In the genomic region with DNA sequence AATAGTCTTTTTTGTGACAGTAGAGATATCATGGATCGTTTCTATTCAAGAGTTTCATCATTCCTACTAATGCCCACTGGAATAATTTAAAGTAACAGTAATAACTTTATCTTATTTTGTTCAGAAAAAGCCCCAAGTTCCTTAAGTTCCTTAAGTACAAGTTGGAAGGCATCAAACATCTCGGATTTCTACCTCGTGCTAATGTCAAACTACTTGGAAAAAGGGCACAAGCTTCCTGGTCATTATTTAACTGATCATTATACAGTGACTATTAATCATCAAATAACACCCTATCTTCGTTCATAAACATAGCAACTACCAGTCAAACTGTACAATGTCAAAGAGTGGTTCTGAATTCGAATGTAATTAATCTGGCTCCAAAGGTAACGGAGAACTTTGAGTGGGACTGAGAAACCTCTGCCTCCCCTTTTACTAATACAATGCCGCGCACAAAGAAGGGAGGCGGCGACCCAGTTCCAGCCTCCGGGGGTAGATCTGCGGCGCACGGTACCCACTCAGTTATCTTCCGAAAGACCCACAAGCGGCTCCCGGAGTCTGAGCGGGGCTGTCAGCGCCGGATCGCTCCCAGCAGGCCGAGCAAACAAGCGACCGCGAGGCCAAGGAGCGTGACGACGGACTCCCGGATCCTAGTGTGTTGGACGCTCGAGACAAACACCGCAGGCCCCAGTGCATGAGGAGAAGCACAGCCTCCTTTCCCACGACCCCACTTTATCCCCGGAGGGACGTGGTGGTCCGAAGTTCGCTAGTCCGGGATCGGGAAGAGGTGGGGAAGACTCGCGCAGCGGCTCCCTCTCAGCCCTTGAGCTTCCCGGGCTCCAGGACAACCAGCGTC, we compare ENCODE assay signal across 1 cellular context.
TF ChIP-seq lines count a peak whose summit lies in the region.

No MANE protein-coding gene starts in this region.

TF ChIP-seq in HepG2, 621 proteins besides CTCF, POLR2A, EP300 and RAD21 (continued from another document and continues in another):
- TF ChIP-seq, protein P1, sequence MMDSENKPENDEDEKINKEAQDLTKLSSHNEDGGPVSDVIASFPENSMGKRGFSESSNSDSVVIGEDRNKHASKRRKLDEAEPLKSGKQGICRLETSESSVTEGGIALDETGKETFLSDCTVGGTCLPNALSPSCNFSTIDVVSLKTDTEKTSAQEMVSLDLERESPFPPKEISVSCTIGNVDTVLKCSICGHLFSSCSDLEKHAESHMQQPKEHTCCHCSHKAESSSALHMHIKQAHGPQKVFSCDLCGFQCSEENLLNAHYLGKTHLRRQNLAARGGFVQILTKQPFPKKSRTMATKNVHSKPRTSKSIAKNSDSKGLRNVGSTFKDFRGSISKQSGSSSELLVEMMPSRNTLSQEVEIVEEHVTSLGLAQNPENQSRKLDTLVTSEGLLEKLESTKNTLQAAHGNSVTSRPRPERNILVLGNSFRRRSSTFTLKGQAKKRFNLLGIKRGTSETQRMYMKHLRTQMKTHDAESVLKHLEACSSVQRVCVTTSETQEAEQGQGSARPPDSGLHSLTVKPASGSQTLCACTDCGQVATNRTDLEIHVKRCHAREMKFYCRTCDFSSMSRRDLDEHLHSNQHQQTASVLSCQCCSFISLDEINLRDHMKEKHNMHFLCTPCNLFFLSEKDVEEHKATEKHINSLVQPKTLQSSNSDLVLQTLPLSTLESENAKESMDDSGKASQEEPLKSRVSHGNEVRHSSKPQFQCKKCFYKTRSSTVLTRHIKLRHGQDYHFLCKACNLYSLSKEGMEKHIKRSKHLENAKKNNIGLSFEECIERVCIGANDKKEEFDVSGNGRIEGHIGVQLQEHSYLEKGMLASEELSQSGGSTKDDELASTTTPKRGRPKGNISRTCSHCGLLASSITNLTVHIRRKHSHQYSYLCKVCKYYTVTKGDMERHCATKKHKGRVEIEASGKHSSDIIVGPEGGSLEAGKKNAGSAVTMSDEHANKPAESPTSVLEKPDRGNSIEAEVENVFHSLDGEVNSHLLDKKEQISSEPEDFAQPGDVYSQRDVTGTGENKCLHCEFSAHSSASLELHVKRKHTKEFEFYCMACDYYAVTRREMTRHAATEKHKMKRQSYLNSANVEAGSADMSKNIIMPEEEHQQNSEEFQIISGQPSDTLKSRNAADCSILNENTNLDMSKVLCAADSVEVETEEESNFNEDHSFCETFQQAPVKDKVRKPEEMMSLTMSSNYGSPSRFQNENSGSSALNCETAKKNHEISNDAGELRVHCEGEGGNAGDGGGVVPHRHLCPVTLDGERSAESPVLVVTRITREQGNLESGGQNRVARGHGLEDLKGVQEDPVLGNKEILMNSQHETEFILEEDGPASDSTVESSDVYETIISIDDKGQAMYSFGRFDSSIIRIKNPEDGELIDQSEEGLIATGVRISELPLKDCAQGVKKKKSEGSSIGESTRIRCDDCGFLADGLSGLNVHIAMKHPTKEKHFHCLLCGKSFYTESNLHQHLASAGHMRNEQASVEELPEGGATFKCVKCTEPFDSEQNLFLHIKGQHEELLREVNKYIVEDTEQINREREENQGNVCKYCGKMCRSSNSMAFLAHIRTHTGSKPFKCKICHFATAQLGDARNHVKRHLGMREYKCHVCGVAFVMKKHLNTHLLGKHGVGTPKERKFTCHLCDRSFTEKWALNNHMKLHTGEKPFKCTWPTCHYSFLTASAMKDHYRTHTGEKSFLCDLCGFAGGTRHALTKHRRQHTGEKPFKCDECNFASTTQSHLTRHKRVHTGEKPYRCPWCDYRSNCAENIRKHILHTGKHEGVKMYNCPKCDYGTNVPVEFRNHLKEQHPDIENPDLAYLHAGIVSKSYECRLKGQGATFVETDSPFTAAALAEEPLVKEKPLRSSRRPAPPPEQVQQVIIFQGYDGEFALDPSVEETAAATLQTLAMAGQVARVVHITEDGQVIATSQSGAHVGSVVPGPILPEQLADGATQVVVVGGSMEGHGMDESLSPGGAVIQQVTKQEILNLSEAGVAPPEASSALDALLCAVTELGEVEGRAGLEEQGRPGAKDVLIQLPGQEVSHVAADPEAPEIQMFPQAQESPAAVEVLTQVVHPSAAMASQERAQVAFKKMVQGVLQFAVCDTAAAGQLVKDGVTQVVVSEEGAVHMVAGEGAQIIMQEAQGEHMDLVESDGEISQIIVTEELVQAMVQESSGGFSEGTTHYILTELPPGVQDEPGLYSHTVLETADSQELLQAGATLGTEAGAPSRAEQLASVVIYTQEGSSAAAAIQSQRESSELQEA (CRISPR knock-in tag; IDR thresholded peaks at IDR 0.05; ENCODE audit: not compliant biosample characterization): no peak
- TF ChIP-seq ZFAT (CRISPR knock-in tag; conservative IDR thresholded peaks at IDR 0.05): no peak
- TF ChIP-seq TARDBP (CRISPR knock-in tag; IDR thresholded peaks at IDR 0.05): no peak
- TF ChIP-seq PHB2 (IDR thresholded peaks at IDR 0.05; ENCODE audit: partially characterized antibody): no peak
- TF ChIP-seq PHF8 (CRISPR knock-in tag; IDR thresholded peaks at IDR 0.05): no peak; the same call in 1 of the 2 replicates
- peak; percentile 61; the same call in 1 of the 2 replicates for TF ChIP-seq NRL (CRISPR knock-in tag; IDR thresholded peaks at IDR 0.05; ENCODE audit: borderline replicate concordance)
- no peak for TF ChIP-seq KMT2B (CRISPR knock-in tag; IDR thresholded peaks at IDR 0.05)
- no peak for TF ChIP-seq ZMYM4 (CRISPR knock-in tag; IDR thresholded peaks at IDR 0.05)
- TF ChIP-seq SP140L (CRISPR knock-in tag; IDR thresholded peaks at IDR 0.05; ENCODE audit: borderline replicate concordance): no peak; the same call in 1 of the 2 replicates
- TF ChIP-seq, protein P2, sequence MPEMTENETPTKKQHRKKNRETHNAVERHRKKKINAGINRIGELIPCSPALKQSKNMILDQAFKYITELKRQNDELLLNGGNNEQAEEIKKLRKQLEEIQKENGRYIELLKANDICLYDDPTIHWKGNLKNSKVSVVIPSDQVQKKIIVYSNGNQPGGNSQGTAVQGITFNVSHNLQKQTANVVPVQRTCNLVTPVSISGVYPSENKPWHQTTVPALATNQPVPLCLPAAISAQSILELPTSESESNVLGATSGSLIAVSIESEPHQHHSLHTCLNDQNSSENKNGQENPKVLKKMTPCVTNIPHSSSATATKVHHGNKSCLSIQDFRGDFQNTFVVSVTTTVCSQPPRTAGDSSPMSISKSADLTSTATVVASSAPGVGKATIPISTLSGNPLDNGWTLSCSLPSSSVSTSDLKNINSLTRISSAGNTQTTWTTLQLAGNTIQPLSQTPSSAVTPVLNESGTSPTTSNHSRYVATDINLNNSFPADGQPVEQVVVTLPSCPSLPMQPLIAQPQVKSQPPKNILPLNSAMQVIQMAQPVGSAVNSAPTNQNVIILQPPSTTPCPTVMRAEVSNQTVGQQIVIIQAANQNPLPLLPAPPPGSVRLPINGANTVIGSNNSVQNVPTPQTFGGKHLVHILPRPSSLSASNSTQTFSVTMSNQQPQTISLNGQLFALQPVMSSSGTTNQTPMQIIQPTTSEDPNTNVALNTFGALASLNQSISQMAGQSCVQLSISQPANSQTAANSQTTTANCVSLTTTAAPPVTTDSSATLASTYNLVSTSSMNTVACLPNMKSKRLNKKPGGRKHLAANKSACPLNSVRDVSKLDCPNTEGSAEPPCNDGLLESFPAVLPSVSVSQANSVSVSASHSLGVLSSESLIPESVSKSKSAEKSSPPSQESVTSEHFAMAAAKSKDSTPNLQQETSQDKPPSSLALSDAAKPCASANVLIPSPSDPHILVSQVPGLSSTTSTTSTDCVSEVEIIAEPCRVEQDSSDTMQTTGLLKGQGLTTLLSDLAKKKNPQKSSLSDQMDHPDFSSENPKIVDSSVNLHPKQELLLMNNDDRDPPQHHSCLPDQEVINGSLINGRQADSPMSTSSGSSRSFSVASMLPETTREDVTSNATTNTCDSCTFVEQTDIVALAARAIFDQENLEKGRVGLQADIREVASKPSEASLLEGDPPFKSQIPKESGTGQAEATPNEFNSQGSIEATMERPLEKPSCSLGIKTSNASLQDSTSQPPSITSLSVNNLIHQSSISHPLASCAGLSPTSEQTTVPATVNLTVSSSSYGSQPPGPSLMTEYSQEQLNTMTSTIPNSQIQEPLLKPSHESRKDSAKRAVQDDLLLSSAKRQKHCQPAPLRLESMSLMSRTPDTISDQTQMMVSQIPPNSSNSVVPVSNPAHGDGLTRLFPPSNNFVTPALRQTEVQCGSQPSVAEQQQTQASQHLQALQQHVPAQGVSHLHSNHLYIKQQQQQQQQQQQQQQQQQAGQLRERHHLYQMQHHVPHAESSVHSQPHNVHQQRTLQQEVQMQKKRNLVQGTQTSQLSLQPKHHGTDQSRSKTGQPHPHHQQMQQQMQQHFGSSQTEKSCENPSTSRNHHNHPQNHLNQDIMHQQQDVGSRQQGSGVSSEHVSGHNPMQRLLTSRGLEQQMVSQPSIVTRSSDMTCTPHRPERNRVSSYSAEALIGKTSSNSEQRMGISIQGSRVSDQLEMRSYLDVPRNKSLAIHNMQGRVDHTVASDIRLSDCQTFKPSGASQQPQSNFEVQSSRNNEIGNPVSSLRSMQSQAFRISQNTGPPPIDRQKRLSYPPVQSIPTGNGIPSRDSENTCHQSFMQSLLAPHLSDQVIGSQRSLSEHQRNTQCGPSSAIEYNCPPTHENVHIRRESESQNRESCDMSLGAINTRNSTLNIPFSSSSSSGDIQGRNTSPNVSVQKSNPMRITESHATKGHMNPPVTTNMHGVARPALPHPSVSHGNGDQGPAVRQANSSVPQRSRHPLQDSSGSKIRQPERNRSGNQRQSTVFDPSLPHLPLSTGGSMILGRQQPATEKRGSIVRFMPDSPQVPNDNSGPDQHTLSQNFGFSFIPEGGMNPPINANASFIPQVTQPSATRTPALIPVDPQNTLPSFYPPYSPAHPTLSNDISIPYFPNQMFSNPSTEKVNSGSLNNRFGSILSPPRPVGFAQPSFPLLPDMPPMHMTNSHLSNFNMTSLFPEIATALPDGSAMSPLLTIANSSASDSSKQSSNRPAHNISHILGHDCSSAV (CRISPR knock-in tag; IDR thresholded peaks at IDR 0.05; ENCODE audit: borderline replicate concordance): no peak
- TF ChIP-seq ZKSCAN1 (IDR thresholded peaks at IDR 0.05; ENCODE audit: low read length): no peak
- TF ChIP-seq XBP1 (CRISPR knock-in tag; IDR thresholded peaks at IDR 0.05): no peak
- TF ChIP-seq SNAI1 (CRISPR knock-in tag; IDR thresholded peaks at IDR 0.05; ENCODE audit: borderline replicate concordance): 0 out of 2 replicates have a peak, but pooled peaks have one; percentile 11
- peak; percentile 64; the same call in 1 of the 2 replicates for TF ChIP-seq ZNF263 (CRISPR knock-in tag; IDR thresholded peaks at IDR 0.05)
- TF ChIP-seq POLR2AphosphoS2 (IDR thresholded peaks at IDR 0.05; ENCODE audit: low read depth, low read length): no peak
- no peak for TF ChIP-seq MTF1 (CRISPR knock-in tag; IDR thresholded peaks at IDR 0.05)
- peak; percentile 30; the same call in 1 of the 2 replicates for TF ChIP-seq ZBTB38 (CRISPR knock-in tag; IDR thresholded peaks at IDR 0.05)
- TF ChIP-seq ATRX (CRISPR knock-in tag; IDR thresholded peaks at IDR 0.05; ENCODE audit: borderline replicate concordance): no peak
- 0 out of 2 replicates have a peak, but pooled peaks have one; percentile 19 for TF ChIP-seq SIN3B (IDR thresholded peaks at IDR 0.05; ENCODE audit: low read length)
- TF ChIP-seq, protein P3, sequence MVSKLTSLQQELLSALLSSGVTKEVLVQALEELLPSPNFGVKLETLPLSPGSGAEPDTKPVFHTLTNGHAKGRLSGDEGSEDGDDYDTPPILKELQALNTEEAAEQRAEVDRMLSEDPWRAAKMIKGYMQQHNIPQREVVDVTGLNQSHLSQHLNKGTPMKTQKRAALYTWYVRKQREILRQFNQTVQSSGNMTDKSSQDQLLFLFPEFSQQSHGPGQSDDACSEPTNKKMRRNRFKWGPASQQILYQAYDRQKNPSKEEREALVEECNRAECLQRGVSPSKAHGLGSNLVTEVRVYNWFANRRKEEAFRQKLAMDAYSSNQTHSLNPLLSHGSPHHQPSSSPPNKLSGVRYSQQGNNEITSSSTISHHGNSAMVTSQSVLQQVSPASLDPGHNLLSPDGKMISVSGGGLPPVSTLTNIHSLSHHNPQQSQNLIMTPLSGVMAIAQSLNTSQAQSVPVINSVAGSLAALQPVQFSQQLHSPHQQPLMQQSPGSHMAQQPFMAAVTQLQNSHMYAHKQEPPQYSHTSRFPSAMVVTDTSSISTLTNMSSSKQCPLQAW (CRISPR knock-in tag; IDR thresholded peaks at IDR 0.05): no peak
- TF ChIP-seq ISX (CRISPR knock-in tag; conservative IDR thresholded peaks at IDR 0.05): no peak
- TF ChIP-seq ZNF7 (CRISPR knock-in tag; IDR thresholded peaks at IDR 0.05): no peak
- TF ChIP-seq MIER3 (CRISPR knock-in tag; IDR thresholded peaks at IDR 0.05; ENCODE audit: borderline replicate concordance): no peak
- no peak for TF ChIP-seq NFKBIZ (CRISPR knock-in tag; IDR thresholded peaks at IDR 0.05)
- TF ChIP-seq NR2F1 (CRISPR knock-in tag; IDR thresholded peaks at IDR 0.05): no peak
- TF ChIP-seq ZNF142 (CRISPR knock-in tag; IDR thresholded peaks at IDR 0.05): no peak
